12 cellular contexts compared by ENCODE assay signal in the genomic region with DNA sequence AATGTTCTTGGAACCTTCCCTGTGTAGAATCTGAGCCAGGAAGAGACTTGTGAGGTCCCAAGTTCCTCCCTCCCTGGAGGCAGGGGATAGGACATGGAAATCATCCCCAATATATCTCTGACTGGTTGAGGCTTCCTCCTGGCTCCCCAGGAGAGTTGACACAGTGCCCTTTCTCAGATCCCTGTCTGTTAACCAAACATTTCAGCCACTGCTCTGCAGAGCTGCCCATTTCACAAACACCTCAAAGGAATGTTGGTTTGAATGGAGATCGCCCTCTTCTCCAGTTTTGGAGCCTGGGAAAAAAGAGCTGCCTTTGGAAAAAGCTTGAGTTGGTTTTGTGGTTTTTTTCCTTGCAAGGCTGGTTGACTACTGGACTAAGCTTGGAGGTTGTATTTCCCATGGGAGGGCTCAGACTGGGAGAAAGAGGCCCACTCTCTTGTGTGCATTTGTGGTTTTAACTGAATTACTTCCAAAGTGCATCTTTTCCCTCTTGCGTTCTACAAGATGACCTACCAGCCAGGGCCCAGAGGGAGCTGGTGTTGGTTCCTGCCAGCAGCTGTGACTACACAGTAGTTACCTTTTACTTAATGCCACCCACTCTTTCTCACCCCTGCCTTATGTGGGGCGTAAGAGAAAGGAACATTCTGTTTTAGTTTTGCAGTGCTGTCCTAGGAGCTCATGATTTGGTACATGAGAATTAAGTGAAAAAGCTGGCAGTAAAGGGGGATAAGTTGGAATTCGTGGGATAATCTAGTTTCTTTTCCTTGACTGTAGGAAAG. TPM values are rescaled to one million over a fixed set of nuclear protein-coding genes. Genes with fewer than 3 reads are reported as not detected.
DNase-seq lines count a peak whose midpoint lies in the region; ATAC-seq and TF ChIP-seq lines count a peak whose summit lies in the region.
"Had no signal": no experiment of that assay in that cellular context is flagged by ENCODE, and none has a peak within 500 bp of the region (broad histone marks: within the 10 kb centered on the region; RNA-seq: fewer than 3 reads in every experiment).

No MANE protein-coding gene starts in this region.

- peak; percentile 7 for DNase-seq in stimulated activated CD4-positive, alpha-beta T cell treated with anti-CD3 and anti-CD28 coated beads, Interleukin-15, amount 100 ng/mL, for 24 hours
- no peak for DNase-seq in stimulated activated CD4-positive, alpha-beta T cell treated with anti-CD3 and anti-CD28 coated beads, Interleukin-4, amount 100 ng/mL, for 1 hour
- DNase-seq in left lobe of liver (ENCODE audit: low spot score) = no peak
- peak; percentile 53 to 76 for DNase-seq in aorta
- no peak for DNase-seq in ovary
- DNase-seq in NCI-H2227 (lab: John Stamatoyannopoulos, UW; ENCODE audit: unreplicated experiment) = no peak
- DNase-seq: activated B cell treated with CpG ODN at 0.5 μM for 24 hours; CD4-positive, alpha-beta memory T cell had no signal

- peaks cover 0 to 8% of the 10 kb centered on the region in 2 donors for H3K4me1 ChIP-seq in aorta (ENCODE audit: control insufficient read depth in 1 of 2, insufficient read depth in 2 of 2, low read length in 2 of 2)
- H3K4me1 ChIP-seq in ovary (ENCODE audit: insufficient read depth) = peaks cover 31% of the 10 kb centered on the region

- H3K27me3 ChIP-seq in aorta (ENCODE audit: control insufficient read depth in 1 of 2, insufficient read depth in 2 of 2, low read length in 1 of 2) (no peaks in the 10 kb centered on the region), ovary (no peaks in the 10 kb centered on the region)
- H3K27me3 ChIP-seq: cardiac muscle cell, neutrophil had no signal

- ATAC-seq in left lobe of liver (peak; percentile 40), aorta (ENCODE audit: low FRiP score) (peak; percentile 54), esophagus mucosa (no peak)

- TF ChIP-seq POLR2A in ovary (IDR thresholded peaks at IDR 0.05) = no peak

- H3K4me3 ChIP-seq in aorta (ENCODE audit: low read length in 2 of 2) = no peak overlapping the region
- no peak overlapping the region for H3K4me3 ChIP-seq in ovary
- H3K4me3 ChIP-seq: cardiac muscle cell had no signal

- TF ChIP-seq EP300 in ovary (IDR thresholded peaks at IDR 0.05) = no peak

- WGBS in aorta, 2 donors = 11% methylated on average over 4 of the region's 4 CpGs
- WGBS in ovary, 3 donors = 26 to 42% (median 37%) methylated on average over 4 of the region's 4 CpGs

- H3K36me3 ChIP-seq in aorta (ENCODE audit: control insufficient read depth in 1 of 2, insufficient read depth in 2 of 2, low read length in 1 of 2) = peaks cover 0 to 2% of the 10 kb centered on the region in 2 donors
- H3K36me3 ChIP-seq in ovary = no peaks in the 10 kb centered on the region
- H3K36me3 ChIP-seq: cardiac muscle cell, neutrophil had no signal

- H3K9me3 ChIP-seq in aorta (ENCODE audit: control insufficient read depth, low read length) = no peaks in the 10 kb centered on the region
- no peaks in the 10 kb centered on the region for H3K9me3 ChIP-seq in ovary
- H3K9me3 ChIP-seq: neutrophil had no signal

- intact Hi-C loops in aorta (cut with DNase I) = no loop called here
- intact Hi-C loops in ovary (cut with DNase I) = no loop called here

- no peak for TF ChIP-seq CTCF in ovary (IDR thresholded peaks at IDR 0.05)

- H3K27ac ChIP-seq in angular gyrus (ENCODE audit: low read depth, low read length) = peak overlapping the region; percentile 64
- peak overlapping the region; percentile 73 to 77 for H3K27ac ChIP-seq in aorta (ENCODE audit: low read depth in 1 of 2, low read length in 2 of 2)
- peak overlapping the region in 1 of 2 donors; percentile 26 for H3K27ac ChIP-seq in ovary
- H3K27ac ChIP-seq: cardiac muscle cell, neutrophil had no signal

RNA-seq across cellular contexts. Expression of gene RCL1, which starts 45.2 kb away (rescaled TPM):
- 48.8 TPM for total RNA-seq in left lobe of liver
- total RNA-seq in aorta = 10 to 100 TPM; 32.3 to 41.9 TPM
- polyA plus RNA-seq in aorta = 10 to 100 TPM; 10.8 to 21.3 TPM
- total RNA-seq in ovary = 10 to 100 TPM; 28.0 to 68.6 (median 32.7) TPM
- polyA plus RNA-seq in ovary = 10 to 100 TPM; 19.9 to 20.4 TPM
- total RNA-seq in esophagus mucosa = 13.9 TPM

Comparison
In these comparisons a context has a peak if more than half of its experiments do, and no peak if none do; other contexts are left out.
1. DNase-seq: peak in stimulated activated CD4-positive, alpha-beta T cell treated with anti-CD3 and anti-CD28 coated beads, Interleukin-15, amount 100 ng/mL, for 24 hours (single experiment) and aorta (2 of 2); none in stimulated activated CD4-positive, alpha-beta T cell treated with anti-CD3 and anti-CD28 coated beads, Interleukin-4, amount 100 ng/mL, for 1 hour (single experiment), left lobe of liver (single experiment), ovary (0 of 5) and NCI-H2227 (single experiment).